Comparison of ENCODE assay signal across 8 cellular contexts in genomic region chr16:67029249-67030096, GRCh38. TPM values are rescaled to one million over a fixed set of nuclear protein-coding genes. Genes with fewer than 3 reads are reported as not detected.
A peak's percentile ranks its signal among the peaks of the same experiment; 100 is the strongest.
DNase-seq lines count a peak whose midpoint lies in the region; ATAC-seq and TF ChIP-seq lines count a peak whose summit lies in the region.

No MANE protein-coding gene starts in this region.

- intact Hi-C loops in lower lobe of right lung (cut with DNase I): no loop called here

- H3K27ac ChIP-seq in lower lobe of right lung: peak overlapping the region; percentile 99

- no peaks in the 10 kb centered on the region for H3K27me3 ChIP-seq in lower lobe of right lung (ENCODE audit: low read depth)

- peaks cover 39% of the 10 kb centered on the region for H3K4me1 ChIP-seq in lower lobe of right lung

- no peaks in the 10 kb centered on the region for H3K9me3 ChIP-seq in lower lobe of right lung

- ATAC-seq in GM21723 (IDR thresholded peaks at IDR 0.05; ENCODE audit: unreplicated experiment) (peak; percentile 52), lower lobe of right lung (peak; percentile 80 to 81)

- no peak for TF ChIP-seq CTCF in LNCaP clone FGC (IDR thresholded peaks at IDR 0.05; ENCODE audit: control insufficient read depth, extremely low read depth, insufficient read depth)
- no peak for TF ChIP-seq CTCF in lower lobe of right lung (IDR thresholded peaks at IDR 0.05)

- H3K36me3 ChIP-seq in lower lobe of right lung: peaks cover 21% of the 10 kb centered on the region

- DNase-seq in GM03348 (ENCODE audit: low spot score): peak; percentile 74
- no peak for DNase-seq in LNCaP clone FGC (ENCODE audit: low read depth)
- DNase-seq in activated CD4-positive, alpha-beta T cell treated with anti-CD3 and anti-CD28 coated beads, Interleukin-2, amount 50 U/mL, for 4 hours: peak; percentile 48 to 50
- DNase-seq in ecto neural progenitor cell (ENCODE audit: low spot score): peak; percentile 77
- DNase-seq in lower lobe of right lung: peak; percentile 83
- DNase-seq in stimulated activated CD4-positive, alpha-beta T cell treated with anti-CD3 and anti-CD28 coated beads, TNF-alpha, amount 100 ng/mL, for 4 hours (ENCODE audit: low read depth in 3 of 3): peak; percentile 30 to 56 (median 46)
- DNase-seq in NCI-H526 treated with DMSO at 0.1 percent for 48 hours (lab: John Stamatoyannopoulos, UW): no peak

- H3K4me3 ChIP-seq in LNCaP clone FGC (ENCODE audit: low read depth, low read length) (peak overlapping the region; percentile 76), lower lobe of right lung (peak overlapping the region; percentile 96)

RNA-seq across cellular contexts. Expression of gene CBFB, which starts 0.5 kb away (rescaled TPM):
- total RNA-seq in lower lobe of right lung: 46.9 TPM

RNA-seq across cellular contexts. Expression of gene CES4A, which starts 41.1 kb away (rescaled TPM):
- total RNA-seq in lower lobe of right lung: 14.8 TPM

Comparison
In these comparisons a context has a peak if more than half of its experiments do, and no peak if none do; other contexts are left out.
1. DNase-seq: peak in GM03348 (single experiment), activated CD4-positive, alpha-beta T cell treated with anti-CD3 and anti-CD28 coated beads, Interleukin-2, amount 50 U/mL, for 4 hours (2 of 2), ecto neural progenitor cell (single experiment), lower lobe of right lung (single experiment) and stimulated activated CD4-positive, alpha-beta T cell treated with anti-CD3 and anti-CD28 coated beads, TNF-alpha, amount 100 ng/mL, for 4 hours (3 of 3); none in LNCaP clone FGC (single experiment) and NCI-H526 treated with DMSO at 0.1 percent for 48 hours (single experiment).